In the genomic region with DNA sequence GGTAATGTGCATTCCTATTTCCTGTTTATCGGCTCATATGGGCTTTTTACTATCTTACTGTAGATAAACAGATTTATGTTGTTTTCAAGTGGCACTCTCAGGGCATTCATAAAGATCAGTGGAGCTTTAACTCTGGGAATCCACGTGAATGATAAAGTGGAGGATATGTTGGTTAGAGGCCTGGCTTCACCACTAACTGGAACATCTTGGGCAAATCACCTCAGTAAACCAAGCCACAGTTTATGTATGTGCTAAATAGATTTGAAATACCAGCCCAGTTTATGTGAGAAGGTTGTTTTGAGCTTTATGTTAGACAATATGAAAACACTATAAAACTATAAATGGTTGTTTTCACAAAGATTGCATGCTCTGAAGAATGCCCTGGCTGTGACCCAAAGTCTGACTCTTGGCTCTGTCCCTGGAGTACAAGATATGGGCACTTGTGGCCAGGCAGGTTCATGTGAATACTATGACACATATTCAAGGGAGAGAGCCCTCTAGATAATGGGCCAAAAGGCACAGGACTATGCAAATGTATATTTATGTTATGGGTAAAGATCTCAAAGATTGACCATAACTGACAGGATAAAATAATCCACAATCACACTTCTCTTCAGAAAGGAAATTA, we compare ENCODE assay signal across 19 cellular contexts. TPM values are rescaled to one million over a fixed set of nuclear protein-coding genes. Genes with fewer than 3 reads are reported as not detected.
A peak's percentile ranks its signal among the peaks of the same experiment; 100 is the strongest.
DNase-seq lines count a peak whose midpoint lies in the region; ATAC-seq and TF ChIP-seq lines count a peak whose summit lies in the region.
"Had no signal": no experiment of that assay in that cellular context is flagged by ENCODE, and none has a peak within 500 bp of the region (broad histone marks: within the 10 kb centered on the region; RNA-seq: fewer than 3 reads in every experiment).

No MANE protein-coding gene starts in this region.

- no peak overlapping the region for H2BK5ac ChIP-seq in trophoblast cell (ENCODE audit: low read depth, low read length, poor library complexity)

- H3K27me3 Mint-ChIP-seq in activated CD8-positive, alpha-beta T cell treated with anti-CD3 and anti-CD28 coated beads for 36 hours: no peaks in the 10 kb centered on the region

- no peaks in the 10 kb centered on the region for H3K79me1 ChIP-seq in trophoblast cell (ENCODE audit: low read length)

- H3K27ac Mint-ChIP-seq in activated CD8-positive, alpha-beta T cell treated with anti-CD3 and anti-CD28 coated beads for 36 hours: no peak overlapping the region
- H3K27ac Mint-ChIP-seq: effector memory CD8-positive, alpha-beta T cell had no signal

- no peaks in the 10 kb centered on the region for H3K4me1 Mint-ChIP-seq in activated CD8-positive, alpha-beta T cell treated with anti-CD3 and anti-CD28 coated beads for 36 hours (ENCODE audit: low read depth)

- TF ChIP-seq CTCF in brain microvascular endothelial cell (IDR thresholded peaks at IDR 0.05; ENCODE audit: low read depth, low read length, missing control alignments): no peak
- TF ChIP-seq CTCF in activated CD8-positive, alpha-beta T cell treated with anti-CD3 and anti-CD28 coated beads for 36 hours (IDR thresholded peaks at IDR 0.05): no peak

- WGBS in trophoblast cell (ENCODE audit: extremely low coverage, insufficient coverage, insufficient read length): no CpG with 5 or more reads among the region's 2 CpGs

- CTCF ChIA-PET in activated CD8-positive, alpha-beta T cell treated with anti-CD3 and anti-CD28 coated beads for 36 hours (lab: Charles Lee): interaction anchor here (1.2 to 1.6 kb wide), 2 partner anchors 30 to 35 kb away, joined by 3 to 5 read pairs; no protein-coding TSS in a partner anchor

- H4K91ac ChIP-seq in trophoblast cell (ENCODE audit: low read depth, low read length): no peak overlapping the region

- no peaks in the 10 kb centered on the region for H3K79me2 ChIP-seq in trophoblast cell (ENCODE audit: control insufficient read depth, insufficient read depth, low read length, poor library complexity)

- no peak overlapping the region for H3K18ac ChIP-seq in trophoblast cell (ENCODE audit: low read length)

- no peak overlapping the region for H2AK5ac ChIP-seq in trophoblast cell (ENCODE audit: low read length)

- H3K27ac ChIP-seq in brain microvascular endothelial cell: no peak overlapping the region
- H3K27ac ChIP-seq in trophoblast cell (ENCODE audit: low read depth, low read length): no peak overlapping the region
- H3K27ac ChIP-seq: KMS-11, right lobe of liver, upper lobe of left lung had no signal

- in situ Hi-C loops in brain microvascular endothelial cell (cut with HindIII; ENCODE audit: low pct_ligation_motif_present, low sequenced_read_pairs): no loop called here

- no peak overlapping the region for H4K8ac ChIP-seq in trophoblast cell (ENCODE audit: low read depth, low read length)

- peak; percentile 38 for DNase-seq in H4 (ENCODE audit: low spot score)
- DNase-seq in NCI-H2029 (lab: John Stamatoyannopoulos, UW): peak; percentile 48
- peak; percentile 37 for DNase-seq in brain microvascular endothelial cell
- DNase-seq in trophoblast cell: peak; percentile 29 to 46
- DNase-seq in activated CD8-positive, alpha-beta T cell treated with anti-CD3 and anti-CD28 coated beads for 36 hours: no peak
- DNase-seq in activated naive CD4-positive, alpha-beta T cell treated with Interleukin-2 at 50 U/mL for 16 hours: no peak
- no peak for DNase-seq in GDM1 (lab: John Stamatoyannopoulos, UW)
- DNase-seq: activated CD4-positive, alpha-beta T cell treated with anti-CD3 and anti-CD28 coated beads, Interleukin-2, amount 50 U/mL, for 1 hour; activated gamma-delta T cell; amygdala; effector memory CD8-positive, alpha-beta T cell; NCI-H146; occipital lobe; right lobe of liver; stimulated activated naive CD4-positive, alpha-beta T cell treated with Interleukin-2 at 50 U/mL for 16 hours; T-helper 1 cell; upper lobe of left lung had no signal

- no peak overlapping the region for H3K4me2 ChIP-seq in trophoblast cell (ENCODE audit: low read length)
- H3K4me2 ChIP-seq: KMS-11 had no signal

- no peak overlapping the region for H2BK12ac ChIP-seq in trophoblast cell (ENCODE audit: low read length)

- no peak overlapping the region for H3K9ac ChIP-seq in trophoblast cell (ENCODE audit: low read length)
- H3K9ac ChIP-seq: KMS-11 had no signal

- H3K14ac ChIP-seq in trophoblast cell (ENCODE audit: low read length): no peak overlapping the region

- intact Hi-C loops in activated CD8-positive, alpha-beta T cell treated with anti-CD3 and anti-CD28 coated beads for 36 hours (cut with micrococcal nuclease): no loop called here

- no peak overlapping the region for H4K12ac ChIP-seq in trophoblast cell (ENCODE audit: low read depth, low read length)

- H3K36me3 Mint-ChIP-seq in activated CD8-positive, alpha-beta T cell treated with anti-CD3 and anti-CD28 coated beads for 36 hours (ENCODE audit: low read depth): no peaks in the 10 kb centered on the region

- no peak overlapping the region for H2BK120ac ChIP-seq in trophoblast cell (ENCODE audit: insufficient read depth, low read length, poor library complexity)

- H3K9me3 Mint-ChIP-seq in activated CD8-positive, alpha-beta T cell treated with anti-CD3 and anti-CD28 coated beads for 36 hours: no peaks in the 10 kb centered on the region
- H3K9me3 Mint-ChIP-seq: effector memory CD8-positive, alpha-beta T cell had no signal

- POLR2A ChIA-PET in activated CD8-positive, alpha-beta T cell treated with anti-CD3 and anti-CD28 coated beads for 36 hours (lab: Charles Lee): interaction anchor here (1.1 kb wide), 1 partner anchor 8 kb away, joined by 3 read pairs; no protein-coding TSS in a partner anchor

- no peak overlapping the region for H3K4ac ChIP-seq in trophoblast cell (ENCODE audit: low read depth, low read length)

- H3K4me1 ChIP-seq in trophoblast cell (ENCODE audit: control insufficient read depth in 1 of 2, insufficient read depth in 2 of 2, low read length in 2 of 2): no peaks in the 10 kb centered on the region
- H3K4me1 ChIP-seq: right lobe of liver, upper lobe of left lung had no signal

- no peak for ATAC-seq in activated CD8-positive, alpha-beta T cell treated with anti-CD3 and anti-CD28 coated beads for 36 hours
- ATAC-seq: effector memory CD8-positive, alpha-beta T cell had no signal

- H3K4me3 Mint-ChIP-seq in activated CD8-positive, alpha-beta T cell treated with anti-CD3 and anti-CD28 coated beads for 36 hours: no peak overlapping the region
- H3K4me3 Mint-ChIP-seq: effector memory CD8-positive, alpha-beta T cell had no signal

- H3K9me3 ChIP-seq in trophoblast cell (ENCODE audit: insufficient read depth, low read depth, low read length): no peaks in the 10 kb centered on the region
- H3K9me3 ChIP-seq: right lobe of liver, upper lobe of left lung had no signal

- H3K36me3 ChIP-seq in brain microvascular endothelial cell (replicated peaks): no peaks in the 10 kb centered on the region
- no peaks in the 10 kb centered on the region for H3K36me3 ChIP-seq in trophoblast cell (ENCODE audit: control insufficient read depth in 1 of 2, insufficient read depth in 2 of 2, low read length in 2 of 2)
- H3K36me3 ChIP-seq: right lobe of liver, upper lobe of left lung had no signal

- no peak overlapping the region for H3K4me3 ChIP-seq in brain microvascular endothelial cell (ENCODE audit: low read depth, low read length)
- no peak overlapping the region for H3K4me3 ChIP-seq in trophoblast cell (ENCODE audit: low read depth, low read length)
- H3K4me3 ChIP-seq: right lobe of liver, upper lobe of left lung had no signal

- H3K27me3 ChIP-seq in brain microvascular endothelial cell (replicated peaks): peaks cover 20% of the 10 kb centered on the region
- H3K27me3 ChIP-seq in trophoblast cell (ENCODE audit: insufficient read depth, low read length): no peaks in the 10 kb centered on the region
- H3K27me3 ChIP-seq: right lobe of liver, upper lobe of left lung had no signal

- no peak overlapping the region for H3K23ac ChIP-seq in trophoblast cell (ENCODE audit: low read length)

- no peak overlapping the region for H2AFZ ChIP-seq in trophoblast cell (ENCODE audit: insufficient read depth, low read length, poor library complexity)

RNA-seq across cellular contexts. Expression of gene FAM163A, which starts 36.7 kb away (rescaled TPM):
- not detected in 2 replicates for total RNA-seq in H4 (2014; rRNA removed; shearing (Covaris generic))
- polyA plus RNA-seq in trophoblast cell (2013): not detected in 2 replicates
- total RNA-seq in activated CD8-positive, alpha-beta T cell treated with anti-CD3 and anti-CD28 coated beads for 36 hours: not detected
- total RNA-seq: HT-29 had no signal

Comparison
In these comparisons a context has a peak if more than half of its experiments do, and no peak if none do; other contexts are left out.
1. DNase-seq: peak in H4 (single experiment), NCI-H2029 (single experiment), brain microvascular endothelial cell (single experiment) and trophoblast cell (2 of 2); none in activated CD8-positive, alpha-beta T cell treated with anti-CD3 and anti-CD28 coated beads for 36 hours (single experiment), activated naive CD4-positive, alpha-beta T cell treated with Interleukin-2 at 50 U/mL for 16 hours (single experiment) and GDM1 (single experiment).